Comparison of ENCODE assay signal across 8 cellular contexts in genomic region chr1:7704214-7705047, GRCh38.
DNase-seq lines count a peak whose midpoint lies in the region; ATAC-seq and TF ChIP-seq lines count a peak whose summit lies in the region.

No MANE protein-coding gene starts in this region.

- POLR2A ChIA-PET in activated naive CD8-positive, alpha-beta T cell treated with anti-CD3 and anti-CD28 coated beads, Interleukin-2, amount 10 ng/mL, durations not matched to agents 7 days and 5 days (lab: Charles Lee) = interaction anchor here (0.6 kb wide), 1 partner anchor 22 kb away, joined by 4 read pairs; no protein-coding TSS in a partner anchor

- no peak overlapping the region for H3K27ac Mint-ChIP-seq in activated naive CD8-positive, alpha-beta T cell treated with anti-CD3 and anti-CD28 coated beads, Interleukin-2, amount 10 ng/mL, durations not matched to agents 7 days and 5 days
- no peak overlapping the region for H3K27ac Mint-ChIP-seq in progenitor cell of endocrine pancreas

- H3K27me3 ChIP-seq in transverse colon = peaks cover 34% of the 10 kb centered on the region

- intact Hi-C loops in Right ventricle myocardium superior (cut with DNase I) (no loop called here), transverse colon (cut with DNase I; ENCODE audit: low total_unique reads) (no loop called here)

- ATAC-seq in GM21737 (IDR thresholded peaks at IDR 0.05; ENCODE audit: unreplicated experiment) = peak; percentile 95
- peak; percentile 92 for ATAC-seq in activated naive CD8-positive, alpha-beta T cell treated with anti-CD3 and anti-CD28 coated beads, Interleukin-2, amount 10 ng/mL, durations not matched to agents 7 days and 5 days (ENCODE audit: low read depth)
- ATAC-seq in Right ventricle myocardium superior (ENCODE audit: poor library complexity) = peak; percentile 100

- H3K36me3 ChIP-seq in transverse colon = no peaks in the 10 kb centered on the region

- H3K27ac ChIP-seq in transverse colon = peak overlapping the region in 3 of 4 donors; percentile 5 to 71 (median 46)

- peaks cover 4% of the 10 kb centered on the region for H3K4me1 Mint-ChIP-seq in activated naive CD8-positive, alpha-beta T cell treated with anti-CD3 and anti-CD28 coated beads, Interleukin-2, amount 10 ng/mL, durations not matched to agents 7 days and 5 days
- peaks cover 7% of the 10 kb centered on the region for H3K4me1 Mint-ChIP-seq in progenitor cell of endocrine pancreas (ENCODE audit: low read depth)

- WGBS in transverse colon (ENCODE audit: low coverage in 1 of 2), 2 donors = 8% methylated on average over 81 of the region's 151 CpGs; no CpG with 5 or more reads in 1 of the 2 donors

- H3K4me3 Mint-ChIP-seq in activated naive CD8-positive, alpha-beta T cell treated with anti-CD3 and anti-CD28 coated beads, Interleukin-2, amount 10 ng/mL, durations not matched to agents 7 days and 5 days = peak overlapping the region; percentile 68
- peak overlapping the region; percentile 79 for H3K4me3 Mint-ChIP-seq in progenitor cell of endocrine pancreas (ENCODE audit: low read depth)

- no peak for TF ChIP-seq EP300 in transverse colon (IDR thresholded peaks at IDR 0.05; ENCODE audit: low read depth)

- H3K27me3 Mint-ChIP-seq in activated naive CD8-positive, alpha-beta T cell treated with anti-CD3 and anti-CD28 coated beads, Interleukin-2, amount 10 ng/mL, durations not matched to agents 7 days and 5 days = peaks cover 71% of the 10 kb centered on the region
- H3K27me3 Mint-ChIP-seq in progenitor cell of endocrine pancreas = peaks cover 36% of the 10 kb centered on the region

- peak; percentile 74 for DNase-seq in DMS114 treated with DMSO at 0.1 percent for 48 hours (lab: John Stamatoyannopoulos, UW; ENCODE audit: unreplicated experiment)
- peak; percentile 77 to 80 for DNase-seq in Kasumi-1 (lab: John Stamatoyannopoulos, UW)
- peak; percentile 18 to 68 for DNase-seq in SW 1271 (lab: John Stamatoyannopoulos, UW)
- DNase-seq in activated naive CD8-positive, alpha-beta T cell treated with anti-CD3 and anti-CD28 coated beads, Interleukin-2, amount 10 ng/mL, durations not matched to agents 7 days and 5 days = peak; percentile 94
- DNase-seq in Right ventricle myocardium superior = peak; percentile 97
- DNase-seq in progenitor cell of endocrine pancreas (ENCODE audit: low spot score, unreplicated experiment) = peak; percentile 96
- DNase-seq in transverse colon = peak; percentile 95

- no peaks in the 10 kb centered on the region for H3K9me3 Mint-ChIP-seq in activated naive CD8-positive, alpha-beta T cell treated with anti-CD3 and anti-CD28 coated beads, Interleukin-2, amount 10 ng/mL, durations not matched to agents 7 days and 5 days
- peaks cover 4% of the 10 kb centered on the region for H3K9me3 Mint-ChIP-seq in progenitor cell of endocrine pancreas (ENCODE audit: low read depth)

- H3K36me3 Mint-ChIP-seq in activated naive CD8-positive, alpha-beta T cell treated with anti-CD3 and anti-CD28 coated beads, Interleukin-2, amount 10 ng/mL, durations not matched to agents 7 days and 5 days = no peaks in the 10 kb centered on the region
- H3K36me3 Mint-ChIP-seq in progenitor cell of endocrine pancreas (ENCODE audit: insufficient read depth) = peaks cover 5% of the 10 kb centered on the region

- no peaks in the 10 kb centered on the region for H3K9me3 ChIP-seq in transverse colon

- in situ Hi-C loops in transverse colon (cut with MboI; ENCODE audit: low pct_ligation_motif_present in 1 of 4, low pct_unique_long_range_greater_than_20kb in 1 of 4, low sequenced_read_pairs in 3 of 4) = no loop called here

- H3K4me1 ChIP-seq in transverse colon = peaks cover 0 to 13% (median 7%) of the 10 kb centered on the region in 4 donors

- no peak for TF ChIP-seq POLR2A in transverse colon (IDR thresholded peaks at IDR 0.05)

- TF ChIP-seq CTCF in progenitor cell of endocrine pancreas (IDR thresholded peaks at IDR 0.05; ENCODE audit: unreplicated experiment) (no peak), transverse colon (IDR thresholded peaks at IDR 0.05) (no peak)

- peak overlapping the region in 3 of 4 donors; percentile 35 to 45 (median 41) for H3K4me3 ChIP-seq in transverse colon

Comparison
In these comparisons a context has a peak if more than half of its experiments do, and no peak if none do; other contexts are left out.
1. Peak in every context shown above with its lines: DNase-seq, ATAC-seq, H3K4me3 ChIP-seq and H3K27ac ChIP-seq.
2. DNase-seq: peak in every context shown above with its lines; median percentile 97 in Right ventricle myocardium superior; 96 in progenitor cell of endocrine pancreas; 95 in transverse colon; 94 in activated naive CD8-positive, alpha-beta T cell treated with anti-CD3 and anti-CD28 coated beads, Interleukin-2, amount 10 ng/mL, durations not matched to agents 7 days and 5 days; 78 in Kasumi-1; 74 in DMS114 treated with DMSO at 0.1 percent for 48 hours; 43 in SW 1271.